ENCODE assay signal across 8 cellular contexts in genomic region chrX:130340271-130340670, GRCh38. TPM values are rescaled to one million over a fixed set of nuclear protein-coding genes. Genes with fewer than 3 reads are reported as not detected.
A peak's percentile ranks its signal among the peaks of the same experiment; 100 is the strongest.
DNase-seq lines count a peak whose midpoint lies in the region; ATAC-seq and TF ChIP-seq lines count a peak whose summit lies in the region.

No MANE protein-coding gene starts in this region.

- H3K4me1 Mint-ChIP-seq in neural progenitor cell = peaks cover 31% of the 10 kb centered on the region

- H3K4me1 ChIP-seq in ES-I3 (ENCODE audit: insufficient read depth, low read length) (peaks cover 23% of the 10 kb centered on the region), neural progenitor cell (no peaks in the 10 kb centered on the region)
- H3K4me1 ChIP-seq in effector memory CD4-positive, alpha-beta T cell (ENCODE audit: control insufficient read depth, insufficient read depth, low read length, poor library complexity, severe bottlenecking) = no peaks in the 10 kb centered on the region

- H3K27me3 ChIP-seq in effector memory CD4-positive, alpha-beta T cell (replicated peaks; ENCODE audit: control insufficient read depth, insufficient read depth, low read length, poor library complexity, severe bottlenecking) = no peaks in the 10 kb centered on the region
- H3K27me3 ChIP-seq in neural progenitor cell = no peaks in the 10 kb centered on the region

- TF ChIP-seq CTCF in neural progenitor cell (IDR thresholded peaks at IDR 0.05) = no peak

- H3K4me3 ChIP-seq in effector memory CD4-positive, alpha-beta T cell (ENCODE audit: insufficient read depth, low read depth, low read length, poor library complexity, severe bottlenecking) = peak overlapping the region; percentile 78
- H3K4me3 ChIP-seq in neural progenitor cell = peak overlapping the region; percentile 56

- H3K9ac ChIP-seq in ES-I3 (ENCODE audit: low read depth, low read length) (peak overlapping the region; percentile 58; the same call in 1 of the 2 replicates), neural progenitor cell (no peak overlapping the region)

- H3K4me3 Mint-ChIP-seq in neural progenitor cell = peak overlapping the region; percentile 96

- peak overlapping the region; percentile 71 for H3K27ac ChIP-seq in effector memory CD4-positive, alpha-beta T cell (ENCODE audit: insufficient read depth, low read length, poor library complexity, severe bottlenecking)
- H3K27ac ChIP-seq in neural progenitor cell = no peak overlapping the region

- peak overlapping the region; percentile 82 for H3K27ac Mint-ChIP-seq in neural progenitor cell

- peak; percentile 57 for DNase-seq in LHCN-M2 (ENCODE audit: low read depth)
- DNase-seq in effector memory CD4-positive, alpha-beta T cell = no peak
- DNase-seq in neural progenitor cell (ENCODE audit: low spot score) = no peak
- no peak for DNase-seq in NOMO-1 treated with dmso at 0.1 percent for 144 hours (lab: John Stamatoyannopoulos, UW; ENCODE audit: unreplicated experiment)
- DNase-seq in stimulated activated CD4-positive, alpha-beta T cell treated with anti-CD3 and anti-CD28 coated beads, Interleukin-2, amount 100 ng/mL, for 24 hours = no peak
- no peak for DNase-seq in COLO668 (lab: John Stamatoyannopoulos, UW; ENCODE audit: unreplicated experiment)

- H3K4me2 ChIP-seq in neural progenitor cell = peak overlapping the region; percentile 73

- no peaks in the 10 kb centered on the region for H4K20me1 ChIP-seq in neural progenitor cell (ENCODE audit: low read depth)

- no peaks in the 10 kb centered on the region for H3K36me3 Mint-ChIP-seq in neural progenitor cell

- H2AFZ ChIP-seq in neural progenitor cell (replicated peaks) = peak overlapping the region; percentile 54

- H3K79me2 ChIP-seq in neural progenitor cell (ENCODE audit: low read depth) = no peaks in the 10 kb centered on the region

- no peaks in the 10 kb centered on the region for H3F3A ChIP-seq in neural progenitor cell (ENCODE audit: low read depth)

- H3K9me3 ChIP-seq in ES-I3 (ENCODE audit: control insufficient read depth, insufficient read depth, low read length) (no peaks in the 10 kb centered on the region), neural progenitor cell (ENCODE audit: low read depth) (no peaks in the 10 kb centered on the region)
- H3K9me3 ChIP-seq in effector memory CD4-positive, alpha-beta T cell (ENCODE audit: control insufficient read depth, low read length) = no peaks in the 10 kb centered on the region

- H3K36me3 ChIP-seq in ES-I3 (ENCODE audit: insufficient read depth, low read length) = no peaks in the 10 kb centered on the region
- no peaks in the 10 kb centered on the region for H3K36me3 ChIP-seq in effector memory CD4-positive, alpha-beta T cell (ENCODE audit: control insufficient read depth, insufficient read depth, low read length)
- no peaks in the 10 kb centered on the region for H3K36me3 ChIP-seq in neural progenitor cell

- peaks cover 2% of the 10 kb centered on the region for H3K27me3 Mint-ChIP-seq in neural progenitor cell (ENCODE audit: insufficient read depth, low read depth)

- ATAC-seq in GM19463 (IDR thresholded peaks at IDR 0.05; ENCODE audit: unreplicated experiment) = no peak

- no peaks in the 10 kb centered on the region for H3K9me3 Mint-ChIP-seq in neural progenitor cell

RNA-seq across cellular contexts. Expression of gene SLC25A14, which starts 0.6 kb away (rescaled TPM):
- total RNA-seq in LHCN-M2 (2014; rRNA removed) (18.6 and 20.2 TPM in 2 replicates), neural progenitor cell (ENCODE audit: low replicate concordance) (13.7 and 19.2 TPM in 2 replicates)
- 16.0 TPM for polyA plus RNA-seq in LHCN-M2 (2012)

RNA-seq across cellular contexts. Expression of gene GPR119, which starts 45.2 kb away (rescaled TPM):
- total RNA-seq in LHCN-M2 (2014; rRNA removed) (not detected in 2 replicates), neural progenitor cell (ENCODE audit: low replicate concordance) (not detected in 2 replicates)
- not detected for polyA plus RNA-seq in LHCN-M2 (2012)
